2 cellular contexts compared by ENCODE assay signal in the genomic region with DNA sequence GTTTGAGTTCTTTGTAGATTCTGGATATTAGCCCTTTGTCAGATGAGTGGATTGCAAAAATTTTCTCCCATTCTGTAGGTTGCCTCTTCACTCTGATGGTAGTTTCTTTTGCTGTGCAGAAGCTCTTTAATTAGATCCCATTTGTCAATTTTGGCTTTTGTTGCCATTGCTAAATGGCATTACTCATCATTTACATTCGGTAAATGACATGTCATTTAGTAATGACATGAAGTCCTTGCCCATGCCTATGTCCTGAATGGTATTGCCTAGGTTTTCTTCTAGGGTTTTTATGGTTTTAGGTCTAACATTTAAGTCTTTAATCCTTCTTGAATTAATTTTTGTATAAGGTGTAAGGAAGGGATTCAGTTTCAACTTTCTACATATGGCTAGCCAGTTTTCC.
A peak's percentile ranks its signal among the peaks of the same experiment; 100 is the strongest.
TF ChIP-seq lines count a peak whose summit lies in the region.

No MANE protein-coding gene starts in this region.

TF ChIP-seq in HEK293, 187 proteins besides CTCF, POLR2A, EP300 and RAD21:
- TF ChIP-seq ATF2 (tag by site-specific recombination; IDR thresholded peaks at IDR 0.05; ENCODE audit: low read depth) (peak; percentile 37; the same call in 1 of the 2 replicates), SP7 (tag by site-specific recombination; IDR thresholded peaks at IDR 0.05) (peak; percentile 39; the same call in 1 of the 2 replicates)

TF ChIP-seq in K562, 482 proteins besides CTCF, POLR2A, EP300 and RAD21:
- 0 out of 2 replicates have a peak, but pooled peaks have one; percentile 7 for TF ChIP-seq ZNF316 (IDR thresholded peaks at IDR 0.05)
